8 cellular contexts compared by ENCODE assay signal in the genomic region with DNA sequence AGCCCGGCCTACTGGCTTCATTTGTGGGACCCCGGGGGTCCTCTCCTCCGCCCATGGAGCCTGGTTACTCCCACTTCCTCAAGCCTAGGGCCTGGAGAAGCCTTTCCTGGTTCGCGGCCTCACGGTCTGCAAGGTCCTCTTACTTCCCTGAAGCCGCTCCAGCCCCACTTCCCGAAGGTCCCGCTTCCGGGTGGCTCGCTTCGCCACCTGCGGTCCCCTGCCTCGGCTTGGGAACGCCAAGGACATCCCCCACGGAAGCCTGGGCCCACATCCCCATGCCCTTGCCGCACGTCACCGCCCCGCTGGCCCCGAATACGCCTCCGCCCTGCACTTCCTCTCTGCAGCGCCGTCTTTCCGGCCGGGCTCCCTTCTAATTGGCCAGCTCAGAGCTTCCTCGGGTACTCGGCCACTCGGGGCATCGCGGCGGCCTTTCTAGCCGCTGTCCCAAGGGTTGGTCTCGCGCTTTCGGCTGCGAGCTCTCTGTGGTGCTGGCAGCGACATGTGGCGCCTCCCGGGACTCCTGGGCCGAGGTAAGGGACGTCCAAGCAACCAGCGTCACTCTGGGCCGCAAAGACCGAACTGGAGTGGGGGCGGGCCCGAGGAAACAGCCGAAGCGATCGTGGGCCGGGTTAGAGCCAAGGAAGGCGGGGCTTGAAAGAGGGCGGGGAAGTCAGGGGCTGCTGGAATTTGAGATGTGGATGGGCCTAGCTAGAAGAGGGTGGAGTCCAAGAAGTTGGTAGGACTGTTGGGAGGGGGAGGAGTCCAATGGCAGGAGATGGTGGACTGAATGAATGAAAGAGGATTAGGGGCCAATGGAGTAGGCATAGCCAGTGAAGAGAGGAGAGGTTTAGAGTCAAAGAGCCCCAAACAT. TPM values are rescaled to one million over a fixed set of nuclear protein-coding genes. Genes with fewer than 3 reads are reported as not detected.
A peak's percentile ranks its signal among the peaks of the same experiment; 100 is the strongest.
DNase-seq lines count a peak whose midpoint lies in the region; ATAC-seq and TF ChIP-seq lines count a peak whose summit lies in the region.

A gene with protein sequence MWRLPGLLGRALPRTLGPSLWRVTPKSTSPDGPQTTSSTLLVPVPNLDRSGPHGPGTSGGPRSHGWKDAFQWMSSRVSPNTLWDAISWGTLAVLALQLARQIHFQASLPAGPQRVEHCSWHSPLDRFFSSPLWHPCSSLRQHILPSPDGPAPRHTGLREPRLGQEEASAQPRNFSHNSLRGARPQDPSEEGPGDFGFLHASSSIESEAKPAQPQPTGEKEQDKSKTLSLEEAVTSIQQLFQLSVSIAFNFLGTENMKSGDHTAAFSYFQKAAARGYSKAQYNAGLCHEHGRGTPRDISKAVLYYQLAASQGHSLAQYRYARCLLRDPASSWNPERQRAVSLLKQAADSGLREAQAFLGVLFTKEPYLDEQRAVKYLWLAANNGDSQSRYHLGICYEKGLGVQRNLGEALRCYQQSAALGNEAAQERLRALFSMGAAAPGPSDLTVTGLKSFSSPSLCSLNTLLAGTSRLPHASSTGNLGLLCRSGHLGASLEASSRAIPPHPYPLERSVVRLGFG (plus strand): TSS at position 429 of the 871 bp plus-strand sequence. CDS start 71 bp downstream, at position 500.

- H3K9ac ChIP-seq in GM23248 = peak within 1 kb of the TSS; percentile 97

- peaks cover 13% of the 10 kb centered on the region; the same call in 1 of the 2 replicates for H3K4me1 ChIP-seq in GM23248 (ENCODE audit: insufficient read depth)

- peak within 1 kb of the TSS; percentile 98 for H3K27ac ChIP-seq in GM23248

- H2AFZ ChIP-seq in GM23248 = peak within 1 kb of the TSS; percentile 84

- H3K4me2 ChIP-seq in GM23248 (ENCODE audit: unreplicated experiment) = peak within 1 kb of the TSS; percentile 95

- peaks cover 15% of the 10 kb centered on the region; the same call in 1 of the 2 replicates for H3K36me3 ChIP-seq in GM23248 (ENCODE audit: low read depth)

- peaks cover 6% of the 10 kb centered on the region for H3F3A ChIP-seq in GM23248 (ENCODE audit: insufficient read depth)

- H3K9me3 ChIP-seq in GM23248 (ENCODE audit: low read depth) = no peaks in the 10 kb centered on the region

- no peaks in the 10 kb centered on the region for H3K27me3 Mint-ChIP-seq in natural killer cell treated with Interleukin-12 subunit alpha and Interleukin-12 subunit beta and Interleukin-15 and Interleukin-18, amount 100 ng/mL, for 72 hours

- peak; percentile 97 to 98 for ATAC-seq in natural killer cell treated with Interleukin-12 subunit alpha and Interleukin-12 subunit beta and Interleukin-15 and Interleukin-18, amount 100 ng/mL, for 72 hours
- ATAC-seq in stimulated activated naive CD8-positive, alpha-beta T cell treated with anti-CD3 and anti-CD28 coated beads, Interleukin-15, Interleukin-2, amounts not matched to agents 100 U/mL and 50 U/mL, for 24 hours = peak; percentile 95

- H3K9me2 ChIP-seq in GM23248 (ENCODE audit: insufficient read depth) = no peaks in the 10 kb centered on the region

- H3K27ac Mint-ChIP-seq in natural killer cell treated with Interleukin-12 subunit alpha and Interleukin-12 subunit beta and Interleukin-15 and Interleukin-18, amount 100 ng/mL, for 72 hours = peak within 1 kb of the TSS; percentile 94 to 95

- in situ Hi-C loops in GM23248 (cut with MboI) = no loop called here

- H4K20me1 ChIP-seq in GM23248 (ENCODE audit: insufficient read depth) = no peaks in the 10 kb centered on the region

- TF ChIP-seq POLR2A in Raji (IDR thresholded peaks at IDR 0.05; ENCODE audit: insufficient read depth, low read depth, low read length) = peak; percentile 79

- peak within 1 kb of the TSS; percentile 95 for H3K4me3 Mint-ChIP-seq in natural killer cell treated with Interleukin-12 subunit alpha and Interleukin-12 subunit beta and Interleukin-15 and Interleukin-18, amount 100 ng/mL, for 72 hours

- peaks cover 23 to 24% of the 10 kb centered on the region in 2 donors for H3K4me1 Mint-ChIP-seq in natural killer cell treated with Interleukin-12 subunit alpha and Interleukin-12 subunit beta and Interleukin-15 and Interleukin-18, amount 100 ng/mL, for 72 hours (ENCODE audit: low read depth in 2 of 2)

- DNase-seq in Daoy (ENCODE audit: low read depth) = peak; percentile 97
- peak; percentile 98 for DNase-seq in GM23248
- DNase-seq in Kasumi-1 (lab: John Stamatoyannopoulos, UW) = peak; percentile 96 to 98
- peak; percentile 81 for DNase-seq in activated T-helper 9 cell treated with anti-CD3 and anti-CD28 coated beads, Interleukin-2, amount 50 U/mL, for 16 hours (ENCODE audit: low read depth)
- DNase-seq in fibroblast of peridontal ligament (ENCODE audit: extremely low read depth) = peak; percentile 92
- peak; percentile 95 for DNase-seq in natural killer cell treated with Interleukin-12 subunit alpha and Interleukin-12 subunit beta and Interleukin-15 and Interleukin-18, amount 100 ng/mL, for 72 hours (ENCODE audit: low spot score)
- DNase-seq in stimulated activated naive CD8-positive, alpha-beta T cell treated with anti-CD3 and anti-CD28 coated beads, Interleukin-15, Interleukin-2, amounts not matched to agents 100 U/mL and 50 U/mL, for 24 hours = peak; percentile 94

- H3K79me2 ChIP-seq in GM23248 (ENCODE audit: insufficient read depth) = peaks cover 41% of the 10 kb centered on the region

- WGBS in GM23248 (ENCODE audit: low coverage in 1 of 2, low lambda C conversion rate in 2 of 2, missing lambda C conversion rate in 2 of 2), 2 experiments = 0 to 1% methylated on average over 54 of the region's 54 CpGs

- peak within 1 kb of the TSS; percentile 92 for H3K4me3 ChIP-seq in GM23248

- no peaks in the 10 kb centered on the region for H3K27me3 ChIP-seq in GM23248 (replicated peaks; ENCODE audit: insufficient read depth)

- H3K36me3 Mint-ChIP-seq in natural killer cell treated with Interleukin-12 subunit alpha and Interleukin-12 subunit beta and Interleukin-15 and Interleukin-18, amount 100 ng/mL, for 72 hours = peaks cover 26% of the 10 kb centered on the region

- H3K9me3 Mint-ChIP-seq in natural killer cell treated with Interleukin-12 subunit alpha and Interleukin-12 subunit beta and Interleukin-15 and Interleukin-18, amount 100 ng/mL, for 72 hours = no peaks in the 10 kb centered on the region

RNA-seq across cellular contexts. Expression of the gene that starts here (rescaled TPM):
- 40.5 and 52.2 TPM in 2 replicates for total RNA-seq in Daoy (2014; rRNA removed; shearing (Covaris generic))
- total RNA-seq in GM23248 (2014; rRNA removed; shearing (Covaris generic)) = 39.5 and 47.9 TPM in 2 replicates
- polyA plus RNA-seq in GM23248 (2016; fragmentation: Nextera tagmentation; extraction: Ambion mirVana) = 28.9 and 35.1 TPM in 2 replicates
- total RNA-seq in natural killer cell treated with Interleukin-12 subunit alpha and Interleukin-12 subunit beta and Interleukin-15 and Interleukin-18, amount 100 ng/mL, for 72 hours = 10 to 100 TPM; 70.9 to 93.6 TPM

Comparison
In these comparisons a context has a peak if more than half of its experiments do, and no peak if none do; other contexts are left out.
1. Peak in every context shown above with its lines: DNase-seq, ATAC-seq, H3K4me3 ChIP-seq and H3K27ac ChIP-seq.